Comparison of ENCODE assay signal across 22 cellular contexts in the genomic region with DNA sequence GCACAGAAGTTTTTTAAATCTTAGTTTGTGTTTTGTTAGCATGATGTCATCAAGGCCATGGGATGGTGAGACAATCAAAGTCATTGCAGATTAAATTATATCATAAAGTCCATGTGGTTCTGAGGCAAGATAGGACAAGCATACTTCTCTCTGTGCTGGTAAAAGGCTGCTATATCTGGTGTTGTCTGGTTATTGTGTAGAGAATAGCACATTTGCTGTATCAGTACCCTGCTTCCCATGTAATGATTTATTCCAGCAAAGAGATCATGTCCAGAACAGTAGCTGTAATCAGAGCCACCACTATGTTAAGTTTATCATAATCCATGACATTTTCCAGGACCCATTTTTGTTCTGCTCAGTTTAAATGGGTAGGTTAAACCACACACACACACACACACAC.
"Had no signal": no experiment of that assay in that cellular context is flagged by ENCODE, and none has a peak within 500 bp of the region (broad histone marks: within the 10 kb centered on the region; RNA-seq: fewer than 3 reads in every experiment).

No MANE protein-coding gene starts in this region.

- H3K4me3 ChIP-seq: adrenal gland, lower lobe of right lung, neural progenitor cell, upper lobe of left lung had no signal

- H3K9me3 Mint-ChIP-seq: activated T-helper 2 cell treated with anti-CD3 and anti-CD28 coated beads, Interferon-gamma antibody, Interleukin-2, Interleukin-4, amounts not matched to agents 10 μg/mL and 5 μg/mL and 100 μg/mL, durations not matched to agents 14 hours and 24 hours and 36 hours; T-helper 1 cell treated with Interleukin-12 subunit alpha and Interleukin-12 subunit beta and Interleukin-4 antibody, amounts not matched to agents 30 μg/mL and 1 μg/mL, for 36 hours had no signal

- ATAC-seq: activated T-cell treated with anti-CD3 and anti-CD28 coated beads, Interleukin-2, amount 50 U/mL, for 4 hours; lower lobe of right lung; naive thymus-derived CD4-positive, alpha-beta T cell; stimulated activated naive CD8-positive, alpha-beta T cell treated with anti-CD3 and anti-CD28 coated beads, Interleukin-15, Interleukin-2, amounts not matched to agents 100 U/mL and 50 U/mL, for 24 hours; WTC11 had no signal

- DNase-seq: activated CD4-positive, alpha-beta T cell treated with anti-CD3 and anti-CD28 coated beads, Interleukin-2, amount 50 U/mL, for 48 hours; activated CD8-positive, alpha-beta memory T cell treated with anti-CD3 and anti-CD28 coated beads, Interleukin-2, amount 50 U/mL, for 48 hours; activated naive CD4-positive, alpha-beta T cell; activated T-cell treated with anti-CD3 and anti-CD28 coated beads, Interleukin-2, amount 50 U/mL, for 4 hours; adrenal gland; cortex of kidney; endodermal cell; glutamatergic neuron; hypothalamus; lower lobe of right lung; naive thymus-derived CD4-positive, alpha-beta T cell; stimulated activated CD4-positive, alpha-beta T cell treated with anti-CD3 and anti-CD28 coated beads, Interleukin-12 subunit alpha, Interleukin-12 subunit beta, amount 100 ng/mL, for 4 hours; stimulated activated CD4-positive, alpha-beta T cell treated with anti-CD3 and anti-CD28 coated beads, Interleukin-4, amount 100 ng/mL, for 4 hours; stimulated activated naive CD8-positive, alpha-beta T cell treated with anti-CD3 and anti-CD28 coated beads, Interleukin-15, Interleukin-2, amounts not matched to agents 100 U/mL and 50 U/mL, for 24 hours; T1000; upper lobe of left lung had no signal

- H3K4me1 Mint-ChIP-seq: neural progenitor cell had no signal

- H3K27ac ChIP-seq: adrenal gland, lower lobe of right lung, neural progenitor cell, upper lobe of left lung had no signal

- H3K27me3 Mint-ChIP-seq: activated naive CD8-positive, alpha-beta T cell; naive thymus-derived CD4-positive, alpha-beta T cell; progenitor cell of endocrine pancreas had no signal

- H3K27ac Mint-ChIP-seq: activated naive CD8-positive, alpha-beta T cell; activated T-helper 2 cell treated with anti-CD3 and anti-CD28 coated beads, Interferon-gamma antibody, Interleukin-2, Interleukin-4, amounts not matched to agents 10 μg/mL and 5 μg/mL and 100 μg/mL, durations not matched to agents 14 hours and 24 hours and 36 hours; endodermal cell; naive thymus-derived CD4-positive, alpha-beta T cell; neural progenitor cell; progenitor cell of endocrine pancreas; T-helper 1 cell treated with Interleukin-12 subunit alpha and Interleukin-12 subunit beta and Interleukin-4 antibody, amounts not matched to agents 30 μg/mL and 1 μg/mL, for 36 hours; WTC11 had no signal

- H3K36me3 ChIP-seq: adrenal gland, lower lobe of right lung, neural progenitor cell, upper lobe of left lung had no signal

- H3K9me3 ChIP-seq: lower lobe of right lung, upper lobe of left lung had no signal

- H3K9ac ChIP-seq: neural progenitor cell had no signal

- H2AFZ ChIP-seq: neural progenitor cell had no signal

- H3K4me3 Mint-ChIP-seq: activated naive CD8-positive, alpha-beta T cell; activated T-cell treated with anti-CD3 and anti-CD28 coated beads, Interleukin-2, amount 50 U/mL, for 4 hours; endodermal cell; naive thymus-derived CD4-positive, alpha-beta T cell; neural progenitor cell; T-helper 1 cell treated with Interleukin-12 subunit alpha and Interleukin-12 subunit beta and Interleukin-4 antibody, amounts not matched to agents 30 μg/mL and 1 μg/mL, for 36 hours; WTC11 had no signal

- H3K4me1 ChIP-seq: adrenal gland, neural progenitor cell had no signal

- H3K4me2 ChIP-seq: neural progenitor cell had no signal

- H3K27me3 ChIP-seq: adrenal gland, neural progenitor cell, upper lobe of left lung had no signal
